In genomic region chr12:50597200-50598195, GRCh38 we compare ENCODE assay signal across 8 cellular contexts.
A peak's percentile ranks its signal among the peaks of the same experiment; 100 is the strongest.
DNase-seq lines count a peak whose midpoint lies in the region; ATAC-seq lines count a peak whose summit lies in the region.

No MANE protein-coding gene starts in this region.

- H3K9me3 ChIP-seq in SK-N-MC (ENCODE audit: low read depth, low read length) = no peaks in the 10 kb centered on the region

- H3K36me3 Mint-ChIP-seq in activated naive CD8-positive, alpha-beta T cell treated with anti-CD3 and anti-CD28 coated beads, Interleukin-2, amount 50 U/mL, for 24 hours (ENCODE audit: low read depth) = peaks cover 3% of the 10 kb centered on the region

- intact Hi-C loops in left colon (cut with DNase I, micrococcal nuclease) = no loop called here

- DNase-seq in SK-N-MC (ENCODE audit: low read depth, low spot score) (no peak), left colon (no peak), NCI-H774 (lab: John Stamatoyannopoulos, UW) (no peak), iPS-NIHi11 (ENCODE audit: low spot score) (no peak)
- peak; percentile 47 for DNase-seq in activated naive CD8-positive, alpha-beta T cell treated with anti-CD3 and anti-CD28 coated beads, Interleukin-2, amount 50 U/mL, for 24 hours
- DNase-seq in stimulated activated CD8-positive, alpha-beta memory T cell treated with anti-CD3 and anti-CD28 coated beads, Interleukin-4, amount 100 ng/mL, for 48 hours = peak; percentile 61

- H3K9me3 Mint-ChIP-seq in activated naive CD8-positive, alpha-beta T cell treated with anti-CD3 and anti-CD28 coated beads, Interleukin-2, amount 50 U/mL, for 24 hours = no peaks in the 10 kb centered on the region

- ATAC-seq in GM18519 (IDR thresholded peaks at IDR 0.05; ENCODE audit: low FRiP score, unreplicated experiment) (peak; percentile 94), HG02973 (IDR thresholded peaks at IDR 0.05; ENCODE audit: unreplicated experiment) (peak; percentile 83), left colon (peak; percentile 36)
- ATAC-seq in activated naive CD8-positive, alpha-beta T cell treated with anti-CD3 and anti-CD28 coated beads, Interleukin-2, amount 50 U/mL, for 24 hours = peak; percentile 100

- H3K36me3 ChIP-seq in SK-N-MC (ENCODE audit: insufficient read depth, low read length) = no peaks in the 10 kb centered on the region

- no peak overlapping the region for H3K4me3 ChIP-seq in SK-N-MC

- H3K27me3 Mint-ChIP-seq in activated naive CD8-positive, alpha-beta T cell treated with anti-CD3 and anti-CD28 coated beads, Interleukin-2, amount 50 U/mL, for 24 hours = no peaks in the 10 kb centered on the region

- no peak overlapping the region for H3K9ac ChIP-seq in SK-N-MC (ENCODE audit: insufficient read length)

- peak overlapping the region; percentile 76 for H3K27ac Mint-ChIP-seq in activated naive CD8-positive, alpha-beta T cell treated with anti-CD3 and anti-CD28 coated beads, Interleukin-2, amount 50 U/mL, for 24 hours

- peak overlapping the region; percentile 64 for H3K4me3 Mint-ChIP-seq in activated naive CD8-positive, alpha-beta T cell treated with anti-CD3 and anti-CD28 coated beads, Interleukin-2, amount 50 U/mL, for 24 hours

- H3K27ac ChIP-seq in SK-N-MC = 0 out of 2 replicates have a peak overlapping the region, but pooled peaks have one; percentile 2

- H3K4me1 Mint-ChIP-seq in activated naive CD8-positive, alpha-beta T cell treated with anti-CD3 and anti-CD28 coated beads, Interleukin-2, amount 50 U/mL, for 24 hours = peaks cover 44% of the 10 kb centered on the region

Comparison
In these comparisons a context has a peak if more than half of its experiments do, and no peak if none do; other contexts are left out.
1. ATAC-seq: peak in every context shown above with its lines; median percentile 100 in activated naive CD8-positive, alpha-beta T cell treated with anti-CD3 and anti-CD28 coated beads, Interleukin-2, amount 50 U/mL, for 24 hours; 94 in GM18519; 83 in HG02973; 36 in left colon.
2. DNase-seq: peak in activated naive CD8-positive, alpha-beta T cell treated with anti-CD3 and anti-CD28 coated beads, Interleukin-2, amount 50 U/mL, for 24 hours (single experiment) and stimulated activated CD8-positive, alpha-beta memory T cell treated with anti-CD3 and anti-CD28 coated beads, Interleukin-4, amount 100 ng/mL, for 48 hours (single experiment); none in SK-N-MC (single experiment), left colon (0 of 2), NCI-H774 (single experiment) and iPS-NIHi11 (single experiment).